1 cellular context compared by ENCODE assay signal in the genomic region with DNA sequence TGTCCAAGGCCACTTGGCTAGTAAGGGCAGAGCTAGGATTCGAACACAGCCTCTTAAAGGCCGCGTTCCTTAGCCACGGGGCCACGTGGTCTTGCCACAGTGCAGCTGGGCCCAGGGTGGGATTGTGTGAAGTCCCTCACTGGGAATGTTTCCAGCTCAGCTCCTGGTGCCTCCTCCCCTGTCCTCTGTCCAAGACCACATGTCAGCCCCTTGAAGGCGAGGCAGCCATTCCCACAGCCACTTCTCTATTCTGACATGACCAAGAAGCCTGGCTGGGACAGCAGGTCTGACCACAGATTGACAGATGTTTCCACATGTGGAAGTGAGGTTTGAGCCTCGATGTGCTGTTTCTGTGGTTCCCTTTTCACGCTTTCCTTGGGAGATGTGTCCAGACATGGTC.
TF ChIP-seq lines count a peak whose summit lies in the region.

No MANE protein-coding gene starts in this region.

TF ChIP-seq in GM12878, 131 proteins besides CTCF, POLR2A, EP300 and RAD21 (continued from another document):
- TF ChIP-seq PRDM15 (CRISPR knock-in tag; IDR thresholded peaks at IDR 0.05) = no peak
- TF ChIP-seq IRF4 (IDR thresholded peaks at IDR 0.05; ENCODE audit: low read depth, low read length) = no peak
- no peak for TF ChIP-seq BACH1 (IDR thresholded peaks at IDR 0.05; ENCODE audit: borderline replicate concordance)
- no peak for TF ChIP-seq PAX5 (IDR thresholded peaks at IDR 0.05; ENCODE audit: borderline replicate concordance, low read depth, low read length)
- no peak for TF ChIP-seq JUND (IDR thresholded peaks at IDR 0.05; ENCODE audit: low read depth, low read length)
- TF ChIP-seq NR2F1 (conservative IDR thresholded peaks at IDR 0.05) = no peak
- no peak for TF ChIP-seq MYC (IDR thresholded peaks at IDR 0.05; ENCODE audit: insufficient read depth, insufficient read length, insufficient replicate concordance, low read length, severe bottlenecking)
- TF ChIP-seq CEBPB (IDR thresholded peaks at IDR 0.05; ENCODE audit: borderline replicate concordance in 1 of 2, low read depth in 2 of 2, low read length in 2 of 2) = no peak
- TF ChIP-seq TBL1XR1 (IDR thresholded peaks at IDR 0.05; ENCODE audit: low read depth, low read length) = no peak
- no peak for TF ChIP-seq ETV6 (conservative IDR thresholded peaks at IDR 0.05 in 1 of 2, IDR thresholded peaks at IDR 0.05 in 1 of 2; ENCODE audit: borderline replicate concordance in 1 of 2, low read depth in 1 of 2)
- TF ChIP-seq, protein P1, sequence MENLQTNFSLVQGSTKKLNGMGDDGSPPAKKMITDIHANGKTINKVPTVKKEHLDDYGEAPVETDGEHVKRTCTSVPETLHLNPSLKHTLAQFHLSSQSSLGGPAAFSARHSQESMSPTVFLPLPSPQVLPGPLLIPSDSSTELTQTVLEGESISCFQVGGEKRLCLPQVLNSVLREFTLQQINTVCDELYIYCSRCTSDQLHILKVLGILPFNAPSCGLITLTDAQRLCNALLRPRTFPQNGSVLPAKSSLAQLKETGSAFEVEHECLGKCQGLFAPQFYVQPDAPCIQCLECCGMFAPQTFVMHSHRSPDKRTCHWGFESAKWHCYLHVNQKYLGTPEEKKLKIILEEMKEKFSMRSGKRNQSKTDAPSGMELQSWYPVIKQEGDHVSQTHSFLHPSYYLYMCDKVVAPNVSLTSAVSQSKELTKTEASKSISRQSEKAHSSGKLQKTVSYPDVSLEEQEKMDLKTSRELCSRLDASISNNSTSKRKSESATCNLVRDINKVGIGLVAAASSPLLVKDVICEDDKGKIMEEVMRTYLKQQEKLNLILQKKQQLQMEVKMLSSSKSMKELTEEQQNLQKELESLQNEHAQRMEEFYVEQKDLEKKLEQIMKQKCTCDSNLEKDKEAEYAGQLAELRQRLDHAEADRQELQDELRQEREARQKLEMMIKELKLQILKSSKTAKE (IDR thresholded peaks at IDR 0.05; ENCODE audit: low read depth, poor library complexity, severe bottlenecking) = no peak
- no peak for TF ChIP-seq USF1 (IDR thresholded peaks at IDR 0.05; ENCODE audit: borderline replicate concordance, extremely low read length, insufficient read depth, low read depth, low read length)
- TF ChIP-seq, protein P2, sequence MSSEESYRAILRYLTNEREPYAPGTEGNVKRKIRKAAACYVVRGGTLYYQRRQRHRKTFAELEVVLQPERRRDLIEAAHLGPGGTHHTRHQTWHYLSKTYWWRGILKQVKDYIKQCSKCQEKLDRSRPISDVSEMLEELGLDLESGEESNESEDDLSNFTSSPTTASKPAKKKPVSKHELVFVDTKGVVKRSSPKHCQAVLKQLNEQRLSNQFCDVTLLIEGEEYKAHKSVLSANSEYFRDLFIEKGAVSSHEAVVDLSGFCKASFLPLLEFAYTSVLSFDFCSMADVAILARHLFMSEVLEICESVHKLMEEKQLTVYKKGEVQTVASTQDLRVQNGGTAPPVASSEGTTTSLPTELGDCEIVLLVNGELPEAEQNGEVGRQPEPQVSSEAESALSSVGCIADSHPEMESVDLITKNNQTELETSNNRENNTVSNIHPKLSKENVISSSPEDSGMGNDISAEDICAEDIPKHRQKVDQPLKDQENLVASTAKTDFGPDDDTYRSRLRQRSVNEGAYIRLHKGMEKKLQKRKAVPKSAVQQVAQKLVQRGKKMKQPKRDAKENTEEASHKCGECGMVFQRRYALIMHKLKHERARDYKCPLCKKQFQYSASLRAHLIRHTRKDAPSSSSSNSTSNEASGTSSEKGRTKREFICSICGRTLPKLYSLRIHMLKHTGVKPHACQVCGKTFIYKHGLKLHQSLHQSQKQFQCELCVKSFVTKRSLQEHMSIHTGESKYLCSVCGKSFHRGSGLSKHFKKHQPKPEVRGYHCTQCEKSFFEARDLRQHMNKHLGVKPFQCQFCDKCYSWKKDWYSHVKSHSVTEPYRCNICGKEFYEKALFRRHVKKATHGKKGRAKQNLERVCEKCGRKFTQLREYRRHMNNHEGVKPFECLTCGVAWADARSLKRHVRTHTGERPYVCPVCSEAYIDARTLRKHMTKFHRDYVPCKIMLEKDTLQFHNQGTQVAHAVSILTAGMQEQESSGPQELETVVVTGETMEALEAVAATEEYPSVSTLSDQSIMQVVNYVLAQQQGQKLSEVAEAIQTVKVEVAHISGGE (CRISPR knock-in tag; IDR thresholded peaks at IDR 0.05) = no peak
- peak; percentile 24; the same call in 1 of the 2 replicates for TF ChIP-seq RUNX3 (IDR thresholded peaks at IDR 0.05; ENCODE audit: low read length)
- no peak for TF ChIP-seq ESRRA (IDR thresholded peaks at IDR 0.05; ENCODE audit: low read length)
- no peak for TF ChIP-seq KDM1A (IDR thresholded peaks at IDR 0.05; ENCODE audit: borderline replicate concordance)
- no peak for TF ChIP-seq MEF2B (IDR thresholded peaks at IDR 0.05; ENCODE audit: partially characterized antibody, poor library complexity, severe bottlenecking)
- no peak for TF ChIP-seq SMARCA5 (IDR thresholded peaks at IDR 0.05)
- TF ChIP-seq ZBED1 (IDR thresholded peaks at IDR 0.05; ENCODE audit: borderline replicate concordance) = no peak
- TF ChIP-seq YBX1 (IDR thresholded peaks at IDR 0.05) = no peak
- no peak for TF ChIP-seq YY1 (IDR thresholded peaks at IDR 0.05; ENCODE audit: low read depth, low read length)
- TF ChIP-seq SIN3A (IDR thresholded peaks at IDR 0.05; ENCODE audit: low read depth, low read length) = no peak
- peak; percentile 60; the same call in 1 of the 2 replicates for TF ChIP-seq SPI1 (IDR thresholded peaks at IDR 0.05; ENCODE audit: borderline replicate concordance, insufficient read depth, low read depth, low read length)
- no peak for TF ChIP-seq TAF1 (IDR thresholded peaks at IDR 0.05; ENCODE audit: borderline replicate concordance, low read depth, low read length)
